In the genomic region with DNA sequence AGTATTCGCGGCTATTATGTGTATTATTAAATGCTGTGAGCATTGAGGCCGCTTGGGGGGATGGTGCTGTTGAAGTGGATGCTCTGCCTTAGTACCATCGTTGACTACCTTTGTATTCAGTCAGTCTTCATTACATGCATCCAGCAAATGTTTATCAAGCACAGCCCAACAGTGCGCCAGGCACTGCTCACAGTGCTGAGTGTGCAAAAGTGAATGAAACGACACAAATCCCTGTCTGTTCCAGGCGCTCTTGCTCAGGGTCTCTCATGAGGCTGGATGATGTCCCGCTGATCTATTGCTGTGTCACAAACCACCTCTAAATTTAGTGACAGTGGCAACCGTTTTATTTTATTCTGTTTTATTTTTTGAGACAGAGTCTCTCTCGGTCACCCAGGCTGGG, we compare ENCODE assay signal across 8 cellular contexts. TPM values are rescaled to one million over a fixed set of nuclear protein-coding genes. Genes with fewer than 3 reads are reported as not detected.
"Had no signal": no experiment of that assay in that cellular context is flagged by ENCODE, and none has a peak within 500 bp of the region (broad histone marks: within the 10 kb centered on the region; RNA-seq: fewer than 3 reads in every experiment).

No MANE protein-coding gene starts in this region.

- H3K4me3 ChIP-seq: GM23248 had no signal

- H3K4me2 ChIP-seq: KMS-11 had no signal

- FAIRE-seq: HTR-8/SVneo had no signal

- H3K9ac ChIP-seq: GM23248, KMS-11 had no signal

- H2AFZ ChIP-seq: GM23248 had no signal

- H3K27ac ChIP-seq: GM23248, KMS-11 had no signal

- DNase-seq: GM23248, GOT3, H7, HCEC 1CT, KBM-7 had no signal

RNA-seq across cellular contexts. Expression of gene OTOA, which starts 53.8 kb away (rescaled TPM):
- total RNA-seq: GM23248, H4, H7 had no signal
- polyA plus RNA-seq: GM23248 had no signal
